Comparison of ENCODE assay signal across 15 cellular contexts in genomic region chr1:59601032-59601431, GRCh38.
DNase-seq lines count a peak whose midpoint lies in the region; ATAC-seq and TF ChIP-seq lines count a peak whose summit lies in the region.
"Had no signal": no experiment of that assay in that cellular context is flagged by ENCODE, and none has a peak within 500 bp of the region (broad histone marks: within the 10 kb centered on the region; RNA-seq: fewer than 3 reads in every experiment).

No MANE protein-coding gene starts in this region.

- peaks cover 8% of the 10 kb centered on the region; the same call in 1 of the 2 replicates for H3K9me2 ChIP-seq in GM23338 (ENCODE audit: insufficient read depth)

- H3K36me3 ChIP-seq in GM23338 (ENCODE audit: insufficient read depth), result no peaks in the 10 kb centered on the region
- H3K36me3 ChIP-seq in right atrium auricular region, result no peaks in the 10 kb centered on the region
- H3K36me3 ChIP-seq in skeletal muscle tissue (ENCODE audit: control insufficient read depth in 3 of 3, insufficient read depth in 3 of 3, low read length in 3 of 3), result no peaks in the 10 kb centered on the region
- H3K36me3 ChIP-seq in ovary, result no peaks in the 10 kb centered on the region

- no peak for TF ChIP-seq EP300 in ovary (IDR thresholded peaks at IDR 0.05)

- H3K4me3 Mint-ChIP-seq in GM23338, result no peak overlapping the region
- H3K4me3 Mint-ChIP-seq: activated CD8-positive, alpha-beta memory T cell treated with anti-CD3 and anti-CD28 coated beads, Interleukin-2, amount 10 ng/mL, durations not matched to agents 7 days and 5 days; activated naive CD8-positive, alpha-beta T cell had no signal

- H3K36me3 Mint-ChIP-seq in GM23338 (ENCODE audit: low read depth), result no peaks in the 10 kb centered on the region
- H3K36me3 Mint-ChIP-seq: activated CD8-positive, alpha-beta memory T cell treated with anti-CD3 and anti-CD28 coated beads, Interleukin-2, amount 10 ng/mL, durations not matched to agents 7 days and 5 days had no signal

- H3K27ac Mint-ChIP-seq in GM23338, result no peak overlapping the region
- H3K27ac Mint-ChIP-seq: activated CD8-positive, alpha-beta memory T cell treated with anti-CD3 and anti-CD28 coated beads, Interleukin-2, amount 10 ng/mL, durations not matched to agents 7 days and 5 days; activated naive CD8-positive, alpha-beta T cell had no signal

- intact Hi-C loops in ovary (cut with DNase I), result no loop called here

- no peak for TF ChIP-seq POLR2A in ovary (IDR thresholded peaks at IDR 0.05)

- H3K9ac ChIP-seq in skeletal muscle tissue (ENCODE audit: low read depth in 1 of 3, low read length in 3 of 3), result peak overlapping the region in 2 of 3 donors; percentile 24 to 42

- 0 out of 2 replicates have a peak overlapping the region, but pooled peaks have one; percentile 26 for H3K4me2 ChIP-seq in GM23338

- H2AFZ ChIP-seq in GM23338, result no peak overlapping the region

- no peaks in the 10 kb centered on the region for H3F3A ChIP-seq in GM23338 (replicated peaks; ENCODE audit: low read depth)

- 82 to 91% (median 90%) methylated on average over 11 of the region's 11 CpGs for WGBS in ovary, 3 donors

- H3K9me3 ChIP-seq in right atrium auricular region (no peaks in the 10 kb centered on the region), skeletal muscle tissue (ENCODE audit: control insufficient read depth in 3 of 3, low read length in 3 of 3) (no peaks in the 10 kb centered on the region), ovary (no peaks in the 10 kb centered on the region)

- no peaks in the 10 kb centered on the region for H3K79me2 ChIP-seq in GM23338 (replicated peaks; ENCODE audit: insufficient read depth)

- no peaks in the 10 kb centered on the region for H3K9me3 Mint-ChIP-seq in GM23338

- H3K4me1 ChIP-seq in GM23338 (ENCODE audit: insufficient read depth) (peaks cover 13% of the 10 kb centered on the region; the same call in 1 of the 2 replicates), right atrium auricular region (no peaks in the 10 kb centered on the region), skeletal muscle tissue (ENCODE audit: control insufficient read depth in 3 of 3, insufficient read depth in 3 of 3, low read length in 3 of 3) (peaks cover 35 to 63% (median 37%) of the 10 kb centered on the region in 3 donors), ovary (ENCODE audit: insufficient read depth) (peaks cover 3% of the 10 kb centered on the region)

- H3K4me1 Mint-ChIP-seq in GM23338, result peaks cover 10% of the 10 kb centered on the region
- H3K4me1 Mint-ChIP-seq: activated CD8-positive, alpha-beta memory T cell treated with anti-CD3 and anti-CD28 coated beads, Interleukin-2, amount 10 ng/mL, durations not matched to agents 7 days and 5 days had no signal

- TF ChIP-seq CTCF in GM23338 (conservative IDR thresholded peaks at IDR 0.05; ENCODE audit: low read depth in 2 of 2), result no peak
- no peak for TF ChIP-seq CTCF in right atrium auricular region (IDR thresholded peaks at IDR 0.05)
- no peak for TF ChIP-seq CTCF in ovary (IDR thresholded peaks at IDR 0.05)

- DNase-seq in GM23338 (ENCODE audit: low spot score) (peak; percentile 11), astrocyte of the hippocampus (ENCODE audit: low read depth, low spot score) (peak; percentile 96), right atrium auricular region (ENCODE audit: low spot score) (peak; percentile 62), OCI-M2 (lab: John Stamatoyannopoulos, UW; ENCODE audit: unreplicated experiment) (no peak), 8988T (no peak), ovary (no peak), NCI-H1105 treated with DMSO at 0.1 percent for 48 hours (lab: John Stamatoyannopoulos, UW) (no peak)
- DNase-seq: activated CD8-positive, alpha-beta memory T cell treated with anti-CD3 and anti-CD28 coated beads, Interleukin-2, amount 10 ng/mL, durations not matched to agents 7 days and 5 days; GOT3; MV-4-11; stimulated activated naive CD4-positive, alpha-beta T cell treated with Interleukin-2 at 50 U/mL for 16 hours had no signal

- H4K20me1 ChIP-seq in GM23338 (replicated peaks; ENCODE audit: insufficient read depth), result no peaks in the 10 kb centered on the region

- H3K27me3 Mint-ChIP-seq in GM23338 (ENCODE audit: insufficient read depth, low read depth, poor library complexity), result no peaks in the 10 kb centered on the region
- H3K27me3 Mint-ChIP-seq: activated CD8-positive, alpha-beta memory T cell treated with anti-CD3 and anti-CD28 coated beads, Interleukin-2, amount 10 ng/mL, durations not matched to agents 7 days and 5 days; activated naive CD8-positive, alpha-beta T cell had no signal

- ATAC-seq in GM23338, result no peak; the same call in 2 of the 3 replicates
- ATAC-seq: activated CD8-positive, alpha-beta memory T cell treated with anti-CD3 and anti-CD28 coated beads, Interleukin-2, amount 10 ng/mL, durations not matched to agents 7 days and 5 days had no signal

- H3K27ac ChIP-seq in GM23338 (ENCODE audit: low read depth), result no peak overlapping the region
- no peak overlapping the region for H3K27ac ChIP-seq in right atrium auricular region
- peak overlapping the region; percentile 66 for H3K27ac ChIP-seq in skeletal muscle tissue (ENCODE audit: low read depth, low read length)
- H3K27ac ChIP-seq in ovary, result no peak overlapping the region
- H3K27ac ChIP-seq: coronary artery, SK-N-MC had no signal

- no peaks in the 10 kb centered on the region for H3K27me3 ChIP-seq in GM23338 (ENCODE audit: insufficient read depth)
- no peaks in the 10 kb centered on the region for H3K27me3 ChIP-seq in right atrium auricular region
- no peaks in the 10 kb centered on the region for H3K27me3 ChIP-seq in skeletal muscle tissue (ENCODE audit: control insufficient read depth in 3 of 3, insufficient read depth in 3 of 3, low read length in 3 of 3)
- no peaks in the 10 kb centered on the region for H3K27me3 ChIP-seq in ovary

- H3K4me3 ChIP-seq in GM23338, result no peak overlapping the region
- no peak overlapping the region for H3K4me3 ChIP-seq in right atrium auricular region
- H3K4me3 ChIP-seq in skeletal muscle tissue (ENCODE audit: low read length in 3 of 3), result peak overlapping the region in 1 of 3 donors; percentile 23
- no peak overlapping the region for H3K4me3 ChIP-seq in ovary
- H3K4me3 ChIP-seq: coronary artery, SK-N-MC had no signal

TF ChIP-seq in GM23338, 12 proteins besides CTCF, POLR2A, EP300 and RAD21 (continues in another document):
- TF ChIP-seq EZH2 (IDR thresholded peaks at IDR 0.05; ENCODE audit: low read depth, unreplicated experiment) (no peak), ZNF462 (CRISPR knock-in tag; IDR thresholded peaks at IDR 0.05) (no peak), NANOG (IDR thresholded peaks at IDR 0.05; ENCODE audit: borderline replicate concordance) (no peak), ZNF114 (CRISPR knock-in tag; IDR thresholded peaks at IDR 0.05) (no peak), CREB1 (CRISPR knock-in tag; IDR thresholded peaks at IDR 0.05; ENCODE audit: low read depth) (no peak)

Comparison
In these comparisons a context has a peak if more than half of its experiments do, and no peak if none do; other contexts are left out.
1. DNase-seq: peak in GM23338 (single experiment), astrocyte of the hippocampus (single experiment) and right atrium auricular region (single experiment); none in OCI-M2 (single experiment), 8988T (single experiment), ovary (0 of 5) and NCI-H1105 treated with DMSO at 0.1 percent for 48 hours (single experiment).